Comparison of ENCODE assay signal across 18 cellular contexts in genomic region chr14:58702466-58703148, GRCh38.
DNase-seq lines count a peak whose midpoint lies in the region; ATAC-seq and FAIRE-seq lines count a peak whose summit lies in the region.
"Had no signal": no experiment of that assay in that cellular context is flagged by ENCODE, and none has a peak within 500 bp of the region (broad histone marks: within the 10 kb centered on the region; RNA-seq: fewer than 3 reads in every experiment).

No MANE protein-coding gene starts in this region.

- intact Hi-C loops in aorta (cut with DNase I) = no loop called here
- intact Hi-C loops in left colon (cut with DNase I, micrococcal nuclease) = no loop called here

- H3K36me3 Mint-ChIP-seq in activated T-cell treated with anti-CD3 and anti-CD28 coated beads, Interleukin-2, amount 50 U/mL, for 72 hours (ENCODE audit: insufficient read depth in 2 of 2) = no peaks in the 10 kb centered on the region
- no peaks in the 10 kb centered on the region for H3K36me3 Mint-ChIP-seq in activated T-cell treated with anti-CD3 and anti-CD28 coated beads, Interleukin-2, amount 50 U/mL, for 4 hours (ENCODE audit: insufficient read depth)
- H3K36me3 Mint-ChIP-seq: CD4-positive, alpha-beta memory T cell had no signal

- no peaks in the 10 kb centered on the region for H3K36me3 ChIP-seq in aorta (ENCODE audit: control insufficient read depth in 1 of 2, insufficient read depth in 2 of 2, low read length in 1 of 2)
- H3K36me3 ChIP-seq: HAP-1 had no signal

- no peaks in the 10 kb centered on the region for H3K9me3 Mint-ChIP-seq in activated T-cell treated with anti-CD3 and anti-CD28 coated beads, Interleukin-2, amount 50 U/mL, for 72 hours
- H3K9me3 Mint-ChIP-seq in activated T-cell treated with anti-CD3 and anti-CD28 coated beads, Interleukin-2, amount 50 U/mL, for 4 hours = no peaks in the 10 kb centered on the region

- peaks cover 24% of the 10 kb centered on the region for H3K4me1 Mint-ChIP-seq in activated T-cell treated with anti-CD3 and anti-CD28 coated beads, Interleukin-2, amount 50 U/mL, for 72 hours (ENCODE audit: low read depth)
- H3K4me1 Mint-ChIP-seq in activated T-cell treated with anti-CD3 and anti-CD28 coated beads, Interleukin-2, amount 50 U/mL, for 4 hours (ENCODE audit: low read depth) = no peaks in the 10 kb centered on the region
- H3K4me1 Mint-ChIP-seq: B cell; CD4-positive, alpha-beta memory T cell had no signal

- WGBS in aorta, 2 donors = 15 to 30% methylated on average over 1 of the region's 1 CpG

- H3K4me3 Mint-ChIP-seq in activated T-cell treated with anti-CD3 and anti-CD28 coated beads, Interleukin-2, amount 50 U/mL, for 72 hours = peak overlapping the region in 1 of 2 donors; percentile 47
- no peak overlapping the region for H3K4me3 Mint-ChIP-seq in activated T-cell treated with anti-CD3 and anti-CD28 coated beads, Interleukin-2, amount 50 U/mL, for 4 hours
- H3K4me3 Mint-ChIP-seq: B cell; CD4-positive, alpha-beta memory T cell had no signal

- peak; percentile 76 for FAIRE-seq in HTR-8/SVneo (lab: Jason Lieb, UNC)
- FAIRE-seq: D721Med, H1 had no signal

- peak overlapping the region; percentile 69 for H3K27ac Mint-ChIP-seq in activated T-cell treated with anti-CD3 and anti-CD28 coated beads, Interleukin-2, amount 50 U/mL, for 72 hours
- H3K27ac Mint-ChIP-seq: B cell; CD4-positive, alpha-beta memory T cell had no signal

- H3K4me1 ChIP-seq in aorta (ENCODE audit: control insufficient read depth in 1 of 2, insufficient read depth in 2 of 2, low read length in 2 of 2) = peaks cover 2 to 11% of the 10 kb centered on the region in 2 donors
- H3K4me1 ChIP-seq: HAP-1 had no signal

- no peak overlapping the region for H3K27ac ChIP-seq in aorta (ENCODE audit: low read depth in 1 of 2, low read length in 2 of 2)
- H3K27ac ChIP-seq: HL-60 had no signal

- no peaks in the 10 kb centered on the region for H3K9me3 ChIP-seq in aorta (ENCODE audit: control insufficient read depth, low read length)
- H3K9me3 ChIP-seq: HAP-1 had no signal

- no peak overlapping the region for H3K4me3 ChIP-seq in aorta (ENCODE audit: low read length in 2 of 2)
- H3K4me3 ChIP-seq: HAP-1 had no signal

- peak; percentile 23 to 27 for DNase-seq in activated T-cell treated with anti-CD3 and anti-CD28 coated beads, Interleukin-2, amount 50 U/mL, for 72 hours
- DNase-seq in activated T-cell treated with anti-CD3 and anti-CD28 coated beads, Interleukin-2, amount 50 U/mL, for 4 hours = no peak
- DNase-seq in HTR-8/SVneo (ENCODE audit: insufficient read length, low spot score) (no peak), cerebellar cortex (ENCODE audit: low spot score) (peak; percentile 31), aorta (no peak), left colon (no peak), DMS153 treated with DMSO at 0.1 percent for 48 hours (lab: John Stamatoyannopoulos, UW; ENCODE audit: unreplicated experiment) (no peak)
- DNase-seq: ACHN; CD4-positive, alpha-beta memory T cell; COR-L47; DMS153; DND-41; GF-D8 had no signal

- no peaks in the 10 kb centered on the region for H3K27me3 ChIP-seq in aorta (ENCODE audit: control insufficient read depth in 1 of 2, insufficient read depth in 2 of 2, low read length in 1 of 2)

- H3K27me3 Mint-ChIP-seq in activated T-cell treated with anti-CD3 and anti-CD28 coated beads, Interleukin-2, amount 50 U/mL, for 72 hours (ENCODE audit: low read depth) = no peaks in the 10 kb centered on the region
- peaks cover 3% of the 10 kb centered on the region for H3K27me3 Mint-ChIP-seq in activated T-cell treated with anti-CD3 and anti-CD28 coated beads, Interleukin-2, amount 50 U/mL, for 4 hours (ENCODE audit: low read depth)

- ATAC-seq in activated T-cell treated with anti-CD3 and anti-CD28 coated beads, Interleukin-2, amount 50 U/mL, for 72 hours (replicated peaks in 1 of 2) = peak; percentile 90 to 96
- no peak for ATAC-seq in activated T-cell treated with anti-CD3 and anti-CD28 coated beads, Interleukin-2, amount 50 U/mL, for 4 hours
- ATAC-seq in aorta (ENCODE audit: low FRiP score) (peak; percentile 37), left colon (no peak)

Comparison
In these comparisons a context has a peak if more than half of its experiments do, and no peak if none do; other contexts are left out.
1. ATAC-seq: peak in activated T-cell treated with anti-CD3 and anti-CD28 coated beads, Interleukin-2, amount 50 U/mL, for 72 hours (2 of 2) and aorta (single experiment); none in activated T-cell treated with anti-CD3 and anti-CD28 coated beads, Interleukin-2, amount 50 U/mL, for 4 hours (0 of 2) and left colon (single experiment).
2. DNase-seq: peak in activated T-cell treated with anti-CD3 and anti-CD28 coated beads, Interleukin-2, amount 50 U/mL, for 72 hours (2 of 2) and cerebellar cortex (single experiment); none in activated T-cell treated with anti-CD3 and anti-CD28 coated beads, Interleukin-2, amount 50 U/mL, for 4 hours (single experiment), HTR-8/SVneo (single experiment), aorta (0 of 2), left colon (0 of 2) and DMS153 treated with DMSO at 0.1 percent for 48 hours (single experiment).